Comparison of ENCODE assay signal across 1 cellular context in genomic region chr9:105064248-105065118, GRCh38.
A peak's percentile ranks its signal among the peaks of the same experiment; 100 is the strongest.
TF ChIP-seq lines count a peak whose summit lies in the region.

No MANE protein-coding gene starts in this region.

TF ChIP-seq in HepG2, 621 proteins besides CTCF, POLR2A, EP300 and RAD21 (continued from another document and continues in another):
- TF ChIP-seq ZMAT5 (CRISPR knock-in tag; IDR thresholded peaks at IDR 0.05; ENCODE audit: borderline replicate concordance, low read depth), result no peak
- no peak for TF ChIP-seq CHD2 (IDR thresholded peaks at IDR 0.05; ENCODE audit: low read depth, low read length)
- peak; percentile 70; the same call in 1 of the 2 replicates for TF ChIP-seq BHLHE40 (IDR thresholded peaks at IDR 0.05; ENCODE audit: low read length)
- peak; percentile 75 for TF ChIP-seq SP5 (CRISPR knock-in tag; IDR thresholded peaks at IDR 0.05; ENCODE audit: borderline replicate concordance, low read depth)
- TF ChIP-seq SAP130 (CRISPR knock-in tag; IDR thresholded peaks at IDR 0.05; ENCODE audit: low read depth), result peak; percentile 85
- no peak for TF ChIP-seq FOXA1 (IDR thresholded peaks at IDR 0.05)
- peak; percentile 56 for TF ChIP-seq FOXA1 (CRISPR knock-in tag; IDR thresholded peaks at IDR 0.05)
- peak; percentile 34; the same call in 1 of the 2 replicates for TF ChIP-seq ZMYM4 (CRISPR knock-in tag; IDR thresholded peaks at IDR 0.05)
- no peak for TF ChIP-seq MXI1 (IDR thresholded peaks at IDR 0.05; ENCODE audit: borderline replicate concordance, low read depth, low read length)
- no peak for TF ChIP-seq ZNF713 (CRISPR knock-in tag; IDR thresholded peaks at IDR 0.05)
- 0 out of 2 replicates have a peak, but pooled peaks have one; percentile 25 for TF ChIP-seq ZBTB43 (CRISPR knock-in tag; conservative IDR thresholded peaks at IDR 0.05)
- no peak for TF ChIP-seq TMF1 (CRISPR knock-in tag; IDR thresholded peaks at IDR 0.05; ENCODE audit: low read depth)
- TF ChIP-seq ZNF350 (CRISPR knock-in tag; IDR thresholded peaks at IDR 0.05; ENCODE audit: borderline replicate concordance, low read depth), result peak; percentile 23; the same call in 1 of the 2 replicates
- no peak for TF ChIP-seq FOXP1 (IDR thresholded peaks at IDR 0.05)
- TF ChIP-seq FOXP1 (CRISPR knock-in tag; IDR thresholded peaks at IDR 0.05), result peak; percentile 30; the same call in 1 of the 2 replicates
- TF ChIP-seq ERF (CRISPR knock-in tag; IDR thresholded peaks at IDR 0.05), result peak; percentile 42
- no peak for TF ChIP-seq NR2F6 (IDR thresholded peaks at IDR 0.05)
- peak; percentile 71; the same call in 1 of the 2 replicates for TF ChIP-seq NR2F6 (CRISPR knock-in tag; IDR thresholded peaks at IDR 0.05)
- no peak for TF ChIP-seq SRF (IDR thresholded peaks at IDR 0.05; ENCODE audit: low read depth, low read length)
- 0 out of 2 replicates have a peak, but pooled peaks have one; percentile 2 for TF ChIP-seq SPEN (CRISPR knock-in tag; IDR thresholded peaks at IDR 0.05; ENCODE audit: low read depth)
- TF ChIP-seq SOX6 (IDR thresholded peaks at IDR 0.05), result no peak
- peak; percentile 62 for TF ChIP-seq SOX6 (CRISPR knock-in tag; IDR thresholded peaks at IDR 0.05)
- peak; percentile 6 for TF ChIP-seq ETV5 (CRISPR knock-in tag; IDR thresholded peaks at IDR 0.05; ENCODE audit: borderline replicate concordance)
- TF ChIP-seq FOXC1 (CRISPR knock-in tag; IDR thresholded peaks at IDR 0.05; ENCODE audit: borderline replicate concordance), result 0 out of 2 replicates have a peak, but pooled peaks have one; percentile 34
- TF ChIP-seq CCDC6 (CRISPR knock-in tag; IDR thresholded peaks at IDR 0.05), result no peak
- peak; percentile 47; the same call in 1 of the 2 replicates for TF ChIP-seq KAT8 (CRISPR knock-in tag; IDR thresholded peaks at IDR 0.05)
- no peak for TF ChIP-seq MAZ (IDR thresholded peaks at IDR 0.05; ENCODE audit: borderline replicate concordance, low read depth, low read length)
- TF ChIP-seq MAZ (CRISPR knock-in tag; IDR thresholded peaks at IDR 0.05; ENCODE audit: low read depth), result 0 out of 2 replicates have a peak, but pooled peaks have one; percentile 12
- no peak for TF ChIP-seq GTF2F1 (IDR thresholded peaks at IDR 0.05; ENCODE audit: low read length)
- peak; percentile 31; the same call in 1 of the 2 replicates for TF ChIP-seq CREB3 (CRISPR knock-in tag; IDR thresholded peaks at IDR 0.05)
- TF ChIP-seq YEATS4 (CRISPR knock-in tag; IDR thresholded peaks at IDR 0.05; ENCODE audit: borderline replicate concordance), result peak; percentile 62; the same call in 1 of the 2 replicates
- no peak for TF ChIP-seq ARID3A (IDR thresholded peaks at IDR 0.05; ENCODE audit: low read depth, low read length)
- TF ChIP-seq ZNF878 (CRISPR knock-in tag; IDR thresholded peaks at IDR 0.05), result 0 out of 2 replicates have a peak, but pooled peaks have one; percentile 4
- TF ChIP-seq BRF2 (CRISPR knock-in tag; IDR thresholded peaks at IDR 0.05), result no peak
- peak; percentile 85 for TF ChIP-seq TCF7 (IDR thresholded peaks at IDR 0.05; ENCODE audit: low read depth)
- TF ChIP-seq ATF7 (IDR thresholded peaks at IDR 0.05), result no peak
- TF ChIP-seq ATF7 (CRISPR knock-in tag; IDR thresholded peaks at IDR 0.05), result 0 out of 2 replicates have a peak, but pooled peaks have one; percentile 49
- no peak for TF ChIP-seq HNF4G (IDR thresholded peaks at IDR 0.05; ENCODE audit: borderline replicate concordance, low read depth, low read length)
- 0 out of 2 replicates have a peak, but pooled peaks have one; percentile 37 for TF ChIP-seq HNF4G (CRISPR knock-in tag; IDR thresholded peaks at IDR 0.05; ENCODE audit: borderline replicate concordance, low read depth)
- TF ChIP-seq FOSL2 (CRISPR knock-in tag; IDR thresholded peaks at IDR 0.05), result peak; percentile 84
- TF ChIP-seq FOSL1 (CRISPR knock-in tag; IDR thresholded peaks at IDR 0.05; ENCODE audit: borderline replicate concordance), result peak; percentile 11; the same call in 1 of the 2 replicates
- no peak for TF ChIP-seq ZNF619 (CRISPR knock-in tag; IDR thresholded peaks at IDR 0.05)
- TF ChIP-seq ZNF362 (CRISPR knock-in tag; IDR thresholded peaks at IDR 0.05; ENCODE audit: borderline replicate concordance), result peak; percentile 86; the same call in 1 of the 2 replicates
- peak; percentile 60 for TF ChIP-seq ZFY (CRISPR knock-in tag; IDR thresholded peaks at IDR 0.05)
- TF ChIP-seq ZBTB1 (CRISPR knock-in tag; IDR thresholded peaks at IDR 0.05; ENCODE audit: borderline replicate concordance), result no peak
- TF ChIP-seq ZNF264 (CRISPR knock-in tag; IDR thresholded peaks at IDR 0.05), result no peak
- peak; percentile 59; the same call in 1 of the 2 replicates for TF ChIP-seq UBTF (CRISPR knock-in tag; IDR thresholded peaks at IDR 0.05)
- TF ChIP-seq STAT6 (CRISPR knock-in tag; IDR thresholded peaks at IDR 0.05; ENCODE audit: borderline replicate concordance), result no peak
- no peak for TF ChIP-seq MED13 (CRISPR knock-in tag; IDR thresholded peaks at IDR 0.05)
- TF ChIP-seq ZNF550 (CRISPR knock-in tag; IDR thresholded peaks at IDR 0.05; ENCODE audit: borderline replicate concordance), result 0 out of 2 replicates have a peak, but pooled peaks have one; percentile 5
- TF ChIP-seq THRA (CRISPR knock-in tag; IDR thresholded peaks at IDR 0.05; ENCODE audit: borderline replicate concordance), result peak; percentile 64; the same call in 1 of the 2 replicates
- peak; percentile 33; the same call in 1 of the 2 replicates for TF ChIP-seq SP4 (CRISPR knock-in tag; IDR thresholded peaks at IDR 0.05)
- TF ChIP-seq KDM6A (CRISPR knock-in tag; IDR thresholded peaks at IDR 0.05; ENCODE audit: low read depth), result peak; percentile 31; the same call in 1 of the 2 replicates
- TF ChIP-seq ZNF432 (CRISPR knock-in tag; IDR thresholded peaks at IDR 0.05; ENCODE audit: borderline replicate concordance), result no peak
- no peak for TF ChIP-seq DR1 (CRISPR knock-in tag; IDR thresholded peaks at IDR 0.05)
